In the genomic region with DNA sequence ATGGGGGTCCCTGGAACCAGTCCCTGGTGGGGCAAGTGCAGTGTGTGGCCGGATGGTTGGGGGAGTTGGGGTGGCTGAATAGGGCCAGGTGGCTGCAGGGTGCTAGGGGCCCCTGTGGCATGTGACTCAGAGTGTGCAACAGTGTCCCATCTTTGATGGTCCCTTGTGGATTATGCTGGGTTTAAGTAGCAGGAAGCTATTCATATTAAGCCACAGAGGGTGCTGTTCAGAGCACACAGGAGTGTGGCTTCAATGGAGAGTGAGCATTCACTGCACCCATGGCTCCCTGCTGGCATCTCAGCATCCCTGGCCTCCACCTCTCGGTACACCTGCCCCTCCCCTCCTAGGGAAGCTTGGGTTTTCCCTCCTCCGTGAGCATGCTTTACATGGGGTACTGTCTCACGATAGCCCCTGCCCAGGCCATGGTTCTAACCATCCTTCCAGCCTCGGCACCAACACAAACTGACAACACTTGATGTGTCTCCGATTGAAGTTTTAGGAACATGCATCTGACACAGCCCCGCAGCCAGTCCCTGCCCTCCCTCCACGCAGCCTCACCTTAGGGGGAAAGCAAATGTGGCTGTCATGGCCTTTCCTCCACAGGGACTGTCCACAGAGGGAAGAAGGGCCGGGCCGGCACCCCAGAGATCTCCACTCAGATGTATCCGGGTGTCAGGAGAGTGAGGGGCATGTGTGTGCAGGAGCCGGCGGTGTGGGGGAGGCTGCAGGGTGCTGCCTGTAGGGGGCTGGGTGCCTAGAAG, we compare ENCODE assay signal across 9 cellular contexts. TPM values are rescaled to one million over a fixed set of nuclear protein-coding genes. Genes with fewer than 3 reads are reported as not detected.
DNase-seq lines count a peak whose midpoint lies in the region; ATAC-seq and TF ChIP-seq lines count a peak whose summit lies in the region.
"Had no signal": no experiment of that assay in that cellular context is flagged by ENCODE, and none has a peak within 500 bp of the region (broad histone marks: within the 10 kb centered on the region; RNA-seq: fewer than 3 reads in every experiment).

No MANE protein-coding gene starts in this region.

- CTCF ChIA-PET in AG04450 (lab: Charles Lee) = no interaction called here

- H3K9me3 ChIP-seq in AG04450 (ENCODE audit: control insufficient read depth, insufficient read depth, low read length) (peaks cover 9% of the 10 kb centered on the region), OCI-LY3 (ENCODE audit: insufficient read depth, low read length) (no peaks in the 10 kb centered on the region), stomach (no peaks in the 10 kb centered on the region)
- no peaks in the 10 kb centered on the region for H3K9me3 ChIP-seq in effector memory CD4-positive, alpha-beta T cell (ENCODE audit: control insufficient read depth, low read length)
- H3K9me3 ChIP-seq: thoracic aorta had no signal

- 26 to 45% (median 29%) methylated on average over 11 to 13 of the region's 13 CpGs for WGBS in stomach, 5 donors

- H3K36me3 ChIP-seq in OCI-LY3 (replicated peaks; ENCODE audit: low read depth, low read length) (no peaks in the 10 kb centered on the region), stomach (peaks cover 24 to 40% (median 37%) of the 10 kb centered on the region in 4 donors)
- peaks cover 8% of the 10 kb centered on the region for H3K36me3 ChIP-seq in effector memory CD4-positive, alpha-beta T cell (ENCODE audit: control insufficient read depth, insufficient read depth, low read length)
- H3K36me3 ChIP-seq: thoracic aorta had no signal

- intact Hi-C loops in stomach (cut with DNase I; ENCODE audit: low total_unique reads) = no loop called here

- ATAC-seq in GM18517 (IDR thresholded peaks at IDR 0.05; ENCODE audit: unreplicated experiment) (peak; percentile 73), HG02884 (IDR thresholded peaks at IDR 0.05; ENCODE audit: unreplicated experiment) (peak; percentile 49)

- H3K4me3 ChIP-seq in AG04450 (ENCODE audit: low read depth, low read length) (no peak overlapping the region), OCI-LY3 (ENCODE audit: low read length) (no peak overlapping the region), stomach (no peak overlapping the region)
- H3K4me3 ChIP-seq in effector memory CD4-positive, alpha-beta T cell (ENCODE audit: insufficient read depth, low read depth, low read length, poor library complexity, severe bottlenecking) = peak overlapping the region; percentile 18
- H3K4me3 ChIP-seq: thoracic aorta had no signal

- peak overlapping the region; percentile 55 for H3K4me2 ChIP-seq in OCI-LY3 (ENCODE audit: low read length)

- H3K4me1 ChIP-seq in OCI-LY3 (ENCODE audit: low read length) = peaks cover 23% of the 10 kb centered on the region
- H3K4me1 ChIP-seq in effector memory CD4-positive, alpha-beta T cell (ENCODE audit: control insufficient read depth, insufficient read depth, low read length, poor library complexity, severe bottlenecking) = peaks cover 35% of the 10 kb centered on the region
- peaks cover 14 to 51% (median 19%) of the 10 kb centered on the region in 4 donors for H3K4me1 ChIP-seq in stomach

- TF ChIP-seq POLR2A in stomach (IDR thresholded peaks at IDR 0.05) = no peak

- no peak for TF ChIP-seq EP300 in stomach (IDR thresholded peaks at IDR 0.05)

- no peaks in the 10 kb centered on the region for H4K20me1 ChIP-seq in OCI-LY3 (ENCODE audit: insufficient read depth, low read length)

- POLR2A ChIA-PET in AG04450 (lab: Yijun Ruan, JAX) = interaction anchor here (0.6 to 2.1 kb wide), 2 partner anchors 14 to 18 kb away, joined by 3 to 8 read pairs; no protein-coding TSS in a partner anchor

- DNase-seq in AG04450 (ENCODE audit: low read depth, low spot score) (no peak), stomach (no peak), AG20443 (ENCODE audit: low spot score) (no peak), mucosa of gallbladder (ENCODE audit: low spot score) (no peak)
- no peak for DNase-seq in effector memory CD4-positive, alpha-beta T cell

- H3K79me2 ChIP-seq in OCI-LY3 (ENCODE audit: low read length) = no peaks in the 10 kb centered on the region

- H3K27ac ChIP-seq in AG04450 (ENCODE audit: low read depth, low read length) (peak overlapping the region; percentile 97), OCI-LY3 (ENCODE audit: low read length) (no peak overlapping the region), stomach (peak overlapping the region in 3 of 5 donors; percentile 24 to 71 (median 44))
- no peak overlapping the region for H3K27ac ChIP-seq in effector memory CD4-positive, alpha-beta T cell (ENCODE audit: insufficient read depth, low read length, poor library complexity, severe bottlenecking)
- H3K27ac ChIP-seq: thoracic aorta had no signal

- no peak overlapping the region for H2AFZ ChIP-seq in OCI-LY3 (ENCODE audit: low read depth, low read length)

- no peak overlapping the region for H3K9ac ChIP-seq in OCI-LY3 (ENCODE audit: low read length)

- no peaks in the 10 kb centered on the region for H3K27me3 ChIP-seq in AG04450 (ENCODE audit: control insufficient read depth, insufficient read depth, low read length)
- no peaks in the 10 kb centered on the region for H3K27me3 ChIP-seq in OCI-LY3 (ENCODE audit: low read depth, low read length)
- no peaks in the 10 kb centered on the region for H3K27me3 ChIP-seq in effector memory CD4-positive, alpha-beta T cell (replicated peaks; ENCODE audit: control insufficient read depth, insufficient read depth, low read length, poor library complexity, severe bottlenecking)
- H3K27me3 ChIP-seq in stomach = no peaks in the 10 kb centered on the region

- no peak for TF ChIP-seq CTCF in AG04450 (IDR thresholded peaks at IDR 0.05; ENCODE audit: low read depth, low read length)
- TF ChIP-seq CTCF in OCI-LY3 (IDR thresholded peaks at IDR 0.05; ENCODE audit: low read depth, low read length) = no peak
- TF ChIP-seq CTCF in stomach (IDR thresholded peaks at IDR 0.05) = no peak

RNA-seq across cellular contexts. Expression of gene PPIF, which starts 30.4 kb away (rescaled TPM):
- polyA plus RNA-seq in AG04450 (2011; rRNA removed) = 68.6 and 77.2 TPM in 2 replicates
- polyA minus RNA-seq in AG04450 (2011; rRNA and poly(A)+ RNA removed) = 50.0 and 81.1 TPM in 2 replicates
- total RNA-seq in stomach = 100 to 1,000 TPM in 1 of 5 donors, 10 to 100 TPM in 3, 1 to 10 TPM in 1; 6.4 to 149 (median 46.8) TPM
- polyA plus RNA-seq in stomach = 100 to 1,000 TPM in 1 of 3 donors, 10 to 100 TPM in 2; 27.5 to 177 (median 54.7) TPM
- 49.4 TPM for total RNA-seq in mucosa of gallbladder

Comparison
In these comparisons a context has a peak if more than half of its experiments do, and no peak if none do; other contexts are left out.
1. H3K27ac ChIP-seq: peak in AG04450 (single experiment) and stomach (3 of 5); none in OCI-LY3 (single experiment) and effector memory CD4-positive, alpha-beta T cell (single experiment).